Comparison of ENCODE assay signal across 1 cellular context in the genomic region with DNA sequence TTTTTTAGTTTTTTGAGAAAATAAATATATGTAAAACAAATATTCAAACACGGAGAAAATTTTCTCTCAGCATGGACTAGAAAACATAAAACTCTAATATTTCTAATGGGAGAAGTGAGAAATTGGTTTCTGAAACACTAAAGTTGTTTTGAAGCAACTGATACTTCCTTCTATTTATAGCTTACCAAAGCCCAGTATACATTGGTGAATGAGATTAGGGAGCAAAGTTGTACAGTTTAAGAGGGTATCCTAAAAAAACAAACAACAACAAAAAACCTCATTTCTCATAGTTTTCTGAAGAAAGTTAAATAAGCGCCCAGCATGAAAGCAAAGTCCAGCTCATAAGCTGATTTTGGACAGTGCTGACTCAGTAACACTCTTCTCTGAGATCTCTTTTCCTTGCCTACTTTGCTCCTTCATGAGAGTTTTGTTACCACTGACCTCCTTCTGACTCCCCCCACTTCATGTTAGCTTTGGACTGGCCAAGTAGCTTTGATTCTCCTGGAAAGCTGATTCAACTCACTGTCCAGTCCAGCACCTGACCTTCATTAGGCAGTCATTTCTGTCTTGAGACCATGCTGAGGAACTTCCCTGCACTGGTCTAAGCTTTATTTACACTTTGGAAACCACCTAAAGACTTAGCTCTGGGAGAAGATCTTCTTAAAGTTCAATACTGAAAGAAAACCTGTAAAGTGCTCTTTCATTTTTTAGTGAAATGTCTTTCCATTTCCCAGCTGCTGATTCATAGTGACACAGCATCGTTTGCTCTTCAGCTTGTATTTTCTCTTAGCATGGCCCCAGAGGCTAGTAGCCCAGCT.
A peak's percentile ranks its signal among the peaks of the same experiment; 100 is the strongest.
TF ChIP-seq lines count a peak whose summit lies in the region.

No MANE protein-coding gene starts in this region.

TF ChIP-seq in GM12878, 131 proteins besides CTCF, POLR2A, EP300 and RAD21 (continued from another document and continues in another):
- TF ChIP-seq, protein P1, sequence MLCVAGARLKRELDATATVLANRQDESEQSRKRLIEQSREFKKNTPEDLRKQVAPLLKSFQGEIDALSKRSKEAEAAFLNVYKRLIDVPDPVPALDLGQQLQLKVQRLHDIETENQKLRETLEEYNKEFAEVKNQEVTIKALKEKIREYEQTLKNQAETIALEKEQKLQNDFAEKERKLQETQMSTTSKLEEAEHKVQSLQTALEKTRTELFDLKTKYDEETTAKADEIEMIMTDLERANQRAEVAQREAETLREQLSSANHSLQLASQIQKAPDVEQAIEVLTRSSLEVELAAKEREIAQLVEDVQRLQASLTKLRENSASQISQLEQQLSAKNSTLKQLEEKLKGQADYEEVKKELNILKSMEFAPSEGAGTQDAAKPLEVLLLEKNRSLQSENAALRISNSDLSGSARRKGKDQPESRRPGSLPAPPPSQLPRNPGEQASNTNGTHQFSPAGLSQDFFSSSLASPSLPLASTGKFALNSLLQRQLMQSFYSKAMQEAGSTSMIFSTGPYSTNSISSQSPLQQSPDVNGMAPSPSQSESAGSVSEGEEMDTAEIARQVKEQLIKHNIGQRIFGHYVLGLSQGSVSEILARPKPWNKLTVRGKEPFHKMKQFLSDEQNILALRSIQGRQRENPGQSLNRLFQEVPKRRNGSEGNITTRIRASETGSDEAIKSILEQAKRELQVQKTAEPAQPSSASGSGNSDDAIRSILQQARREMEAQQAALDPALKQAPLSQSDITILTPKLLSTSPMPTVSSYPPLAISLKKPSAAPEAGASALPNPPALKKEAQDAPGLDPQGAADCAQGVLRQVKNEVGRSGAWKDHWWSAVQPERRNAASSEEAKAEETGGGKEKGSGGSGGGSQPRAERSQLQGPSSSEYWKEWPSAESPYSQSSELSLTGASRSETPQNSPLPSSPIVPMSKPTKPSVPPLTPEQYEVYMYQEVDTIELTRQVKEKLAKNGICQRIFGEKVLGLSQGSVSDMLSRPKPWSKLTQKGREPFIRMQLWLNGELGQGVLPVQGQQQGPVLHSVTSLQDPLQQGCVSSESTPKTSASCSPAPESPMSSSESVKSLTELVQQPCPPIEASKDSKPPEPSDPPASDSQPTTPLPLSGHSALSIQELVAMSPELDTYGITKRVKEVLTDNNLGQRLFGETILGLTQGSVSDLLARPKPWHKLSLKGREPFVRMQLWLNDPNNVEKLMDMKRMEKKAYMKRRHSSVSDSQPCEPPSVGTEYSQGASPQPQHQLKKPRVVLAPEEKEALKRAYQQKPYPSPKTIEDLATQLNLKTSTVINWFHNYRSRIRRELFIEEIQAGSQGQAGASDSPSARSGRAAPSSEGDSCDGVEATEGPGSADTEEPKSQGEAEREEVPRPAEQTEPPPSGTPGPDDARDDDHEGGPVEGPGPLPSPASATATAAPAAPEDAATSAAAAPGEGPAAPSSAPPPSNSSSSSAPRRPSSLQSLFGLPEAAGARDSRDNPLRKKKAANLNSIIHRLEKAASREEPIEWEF (IDR thresholded peaks at IDR 0.05; ENCODE audit: insufficient replicate concordance, low read depth, low read length) = peak; percentile 80
- TF ChIP-seq JUNB (IDR thresholded peaks at IDR 0.05) = peak; percentile 72; the same call in 1 of the 2 replicates
- TF ChIP-seq EED (IDR thresholded peaks at IDR 0.05; ENCODE audit: low read depth) = peak; percentile 60
- 0 out of 2 replicates have a peak, but pooled peaks have one; percentile 64 for TF ChIP-seq TCF12 (IDR thresholded peaks at IDR 0.05; ENCODE audit: low read depth, low read length)
- TF ChIP-seq NFIC (IDR thresholded peaks at IDR 0.05; ENCODE audit: low read depth, low read length) = peak; percentile 86
- TF ChIP-seq NFXL1 (IDR thresholded peaks at IDR 0.05; ENCODE audit: borderline replicate concordance) = no peak
- peak; percentile 67 to 73 for TF ChIP-seq BHLHE40 (IDR thresholded peaks at IDR 0.05; ENCODE audit: borderline replicate concordance in 1 of 2, low read depth in 2 of 2, low read length in 1 of 2)
- TF ChIP-seq JUND (IDR thresholded peaks at IDR 0.05; ENCODE audit: low read depth, low read length) = peak; percentile 32; the same call in 1 of the 2 replicates
- peak; percentile 65 for TF ChIP-seq IKZF1 (conservative IDR thresholded peaks at IDR 0.05)
- TF ChIP-seq CREM (IDR thresholded peaks at IDR 0.05; ENCODE audit: low read depth) = peak; percentile 41; the same call in 1 of the 2 replicates
- TF ChIP-seq BMI1 (IDR thresholded peaks at IDR 0.05; ENCODE audit: borderline replicate concordance) = 0 out of 2 replicates have a peak, but pooled peaks have one; percentile 36
- TF ChIP-seq TBL1XR1 (IDR thresholded peaks at IDR 0.05; ENCODE audit: low read depth, low read length) = 0 out of 2 replicates have a peak, but pooled peaks have one; percentile 57
- TF ChIP-seq ETV6 (conservative IDR thresholded peaks at IDR 0.05 in 1 of 2, IDR thresholded peaks at IDR 0.05 in 1 of 2; ENCODE audit: borderline replicate concordance in 1 of 2, low read depth in 1 of 2) = peak in 1 of 2 experiments; percentile 53; a peak in 1 of 4 replicates
- TF ChIP-seq MEF2A (IDR thresholded peaks at IDR 0.05; ENCODE audit: insufficient read depth, low read depth, low read length) = peak; percentile 74
- TF ChIP-seq SIX5 (IDR thresholded peaks at IDR 0.05; ENCODE audit: low read depth, low read length, severe bottlenecking) = no peak
- peak; percentile 73 for TF ChIP-seq MTA2 (IDR thresholded peaks at IDR 0.05; ENCODE audit: low read depth)
- TF ChIP-seq FOXM1 (IDR thresholded peaks at IDR 0.05; ENCODE audit: low read depth, low read length) = peak; percentile 87; the same call in 1 of the 2 replicates
- peak; percentile 68 for TF ChIP-seq RUNX3 (IDR thresholded peaks at IDR 0.05; ENCODE audit: low read length)
- TF ChIP-seq NBN (IDR thresholded peaks at IDR 0.05) = 0 out of 2 replicates have a peak, but pooled peaks have one; percentile 24
- TF ChIP-seq MEF2B (IDR thresholded peaks at IDR 0.05; ENCODE audit: partially characterized antibody, poor library complexity, severe bottlenecking) = peak; percentile 49
- peak; percentile 36; the same call in 1 of the 2 replicates for TF ChIP-seq RAD51 (IDR thresholded peaks at IDR 0.05)
- peak; percentile 42; the same call in 1 of the 2 replicates for TF ChIP-seq CBFB (IDR thresholded peaks at IDR 0.05; ENCODE audit: low read depth)
- TF ChIP-seq CHD4 (IDR thresholded peaks at IDR 0.05) = 0 out of 2 replicates have a peak, but pooled peaks have one; percentile 53
- TF ChIP-seq BCL11A (IDR thresholded peaks at IDR 0.05; ENCODE audit: low read depth, low read length) = peak; percentile 64
- TF ChIP-seq, protein P2, sequence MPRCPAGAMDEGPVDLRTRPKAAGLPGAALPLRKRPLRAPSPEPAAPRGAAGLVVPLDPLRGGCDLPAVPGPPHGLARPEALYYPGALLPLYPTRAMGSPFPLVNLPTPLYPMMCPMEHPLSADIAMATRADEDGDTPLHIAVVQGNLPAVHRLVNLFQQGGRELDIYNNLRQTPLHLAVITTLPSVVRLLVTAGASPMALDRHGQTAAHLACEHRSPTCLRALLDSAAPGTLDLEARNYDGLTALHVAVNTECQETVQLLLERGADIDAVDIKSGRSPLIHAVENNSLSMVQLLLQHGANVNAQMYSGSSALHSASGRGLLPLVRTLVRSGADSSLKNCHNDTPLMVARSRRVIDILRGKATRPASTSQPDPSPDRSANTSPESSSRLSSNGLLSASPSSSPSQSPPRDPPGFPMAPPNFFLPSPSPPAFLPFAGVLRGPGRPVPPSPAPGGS (IDR thresholded peaks at IDR 0.05; ENCODE audit: borderline replicate concordance, insufficient read depth, low read depth, low read length, poor library complexity, severe bottlenecking) = peak; percentile 18
- no peak; the same call in 1 of the 2 replicates for TF ChIP-seq MTA3 (IDR thresholded peaks at IDR 0.05; ENCODE audit: borderline replicate concordance, low read length)
- TF ChIP-seq STAT3 (IDR thresholded peaks at IDR 0.05; ENCODE audit: low read depth, low read length) = no peak
- no peak for TF ChIP-seq SMAD5 (IDR thresholded peaks at IDR 0.05; ENCODE audit: low read depth)
- peak; percentile 72; the same call in 1 of the 2 replicates for TF ChIP-seq IRF4 (IDR thresholded peaks at IDR 0.05; ENCODE audit: low read depth, low read length)
- no peak for TF ChIP-seq ZSCAN29 (IDR thresholded peaks at IDR 0.05)
- TF ChIP-seq, protein P3, sequence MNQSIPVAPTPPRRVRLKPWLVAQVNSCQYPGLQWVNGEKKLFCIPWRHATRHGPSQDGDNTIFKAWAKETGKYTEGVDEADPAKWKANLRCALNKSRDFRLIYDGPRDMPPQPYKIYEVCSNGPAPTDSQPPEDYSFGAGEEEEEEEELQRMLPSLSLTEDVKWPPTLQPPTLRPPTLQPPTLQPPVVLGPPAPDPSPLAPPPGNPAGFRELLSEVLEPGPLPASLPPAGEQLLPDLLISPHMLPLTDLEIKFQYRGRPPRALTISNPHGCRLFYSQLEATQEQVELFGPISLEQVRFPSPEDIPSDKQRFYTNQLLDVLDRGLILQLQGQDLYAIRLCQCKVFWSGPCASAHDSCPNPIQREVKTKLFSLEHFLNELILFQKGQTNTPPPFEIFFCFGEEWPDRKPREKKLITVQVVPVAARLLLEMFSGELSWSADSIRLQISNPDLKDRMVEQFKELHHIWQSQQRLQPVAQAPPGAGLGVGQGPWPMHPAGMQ (IDR thresholded peaks at IDR 0.05; ENCODE audit: borderline replicate concordance) = no peak
- TF ChIP-seq DPF2 (IDR thresholded peaks at IDR 0.05) = peak; percentile 84
- TF ChIP-seq YY1 (IDR thresholded peaks at IDR 0.05; ENCODE audit: low read depth, low read length) = peak; percentile 40; the same call in 1 of the 2 replicates
- TF ChIP-seq, protein P4, sequence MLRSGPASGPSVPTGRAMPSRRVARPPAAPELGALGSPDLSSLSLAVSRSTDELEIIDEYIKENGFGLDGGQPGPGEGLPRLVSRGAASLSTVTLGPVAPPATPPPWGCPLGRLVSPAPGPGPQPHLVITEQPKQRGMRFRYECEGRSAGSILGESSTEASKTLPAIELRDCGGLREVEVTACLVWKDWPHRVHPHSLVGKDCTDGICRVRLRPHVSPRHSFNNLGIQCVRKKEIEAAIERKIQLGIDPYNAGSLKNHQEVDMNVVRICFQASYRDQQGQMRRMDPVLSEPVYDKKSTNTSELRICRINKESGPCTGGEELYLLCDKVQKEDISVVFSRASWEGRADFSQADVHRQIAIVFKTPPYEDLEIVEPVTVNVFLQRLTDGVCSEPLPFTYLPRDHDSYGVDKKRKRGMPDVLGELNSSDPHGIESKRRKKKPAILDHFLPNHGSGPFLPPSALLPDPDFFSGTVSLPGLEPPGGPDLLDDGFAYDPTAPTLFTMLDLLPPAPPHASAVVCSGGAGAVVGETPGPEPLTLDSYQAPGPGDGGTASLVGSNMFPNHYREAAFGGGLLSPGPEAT (IDR thresholded peaks at IDR 0.05; ENCODE audit: low read depth) = peak; percentile 90
- peak; percentile 44; the same call in 1 of the 2 replicates for TF ChIP-seq CREB1 (IDR thresholded peaks at IDR 0.05; ENCODE audit: low read depth)
- peak; percentile 57; the same call in 1 of the 2 replicates for TF ChIP-seq GATAD2B (conservative IDR thresholded peaks at IDR 0.05; ENCODE audit: low read depth)
- TF ChIP-seq, protein P5, sequence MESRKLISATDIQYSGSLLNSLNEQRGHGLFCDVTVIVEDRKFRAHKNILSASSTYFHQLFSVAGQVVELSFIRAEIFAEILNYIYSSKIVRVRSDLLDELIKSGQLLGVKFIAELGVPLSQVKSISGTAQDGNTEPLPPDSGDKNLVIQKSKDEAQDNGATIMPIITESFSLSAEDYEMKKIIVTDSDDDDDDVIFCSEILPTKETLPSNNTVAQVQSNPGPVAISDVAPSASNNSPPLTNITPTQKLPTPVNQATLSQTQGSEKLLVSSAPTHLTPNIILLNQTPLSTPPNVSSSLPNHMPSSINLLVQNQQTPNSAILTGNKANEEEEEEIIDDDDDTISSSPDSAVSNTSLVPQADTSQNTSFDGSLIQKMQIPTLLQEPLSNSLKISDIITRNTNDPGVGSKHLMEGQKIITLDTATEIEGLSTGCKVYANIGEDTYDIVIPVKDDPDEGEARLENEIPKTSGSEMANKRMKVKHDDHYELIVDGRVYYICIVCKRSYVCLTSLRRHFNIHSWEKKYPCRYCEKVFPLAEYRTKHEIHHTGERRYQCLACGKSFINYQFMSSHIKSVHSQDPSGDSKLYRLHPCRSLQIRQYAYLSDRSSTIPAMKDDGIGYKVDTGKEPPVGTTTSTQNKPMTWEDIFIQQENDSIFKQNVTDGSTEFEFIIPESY (IDR thresholded peaks at IDR 0.05) = no peak
- TF ChIP-seq IKZF2 (IDR thresholded peaks at IDR 0.05) = peak; percentile 75 to 80
- TF ChIP-seq CBX5 (IDR thresholded peaks at IDR 0.05; ENCODE audit: low read depth) = peak; percentile 61
- no peak for TF ChIP-seq BRCA1 (IDR thresholded peaks at IDR 0.05; ENCODE audit: low read depth, low read length)
- TF ChIP-seq SP1 (IDR thresholded peaks at IDR 0.05; ENCODE audit: low read depth, low read length) = peak; percentile 48
- TF ChIP-seq, protein P6, sequence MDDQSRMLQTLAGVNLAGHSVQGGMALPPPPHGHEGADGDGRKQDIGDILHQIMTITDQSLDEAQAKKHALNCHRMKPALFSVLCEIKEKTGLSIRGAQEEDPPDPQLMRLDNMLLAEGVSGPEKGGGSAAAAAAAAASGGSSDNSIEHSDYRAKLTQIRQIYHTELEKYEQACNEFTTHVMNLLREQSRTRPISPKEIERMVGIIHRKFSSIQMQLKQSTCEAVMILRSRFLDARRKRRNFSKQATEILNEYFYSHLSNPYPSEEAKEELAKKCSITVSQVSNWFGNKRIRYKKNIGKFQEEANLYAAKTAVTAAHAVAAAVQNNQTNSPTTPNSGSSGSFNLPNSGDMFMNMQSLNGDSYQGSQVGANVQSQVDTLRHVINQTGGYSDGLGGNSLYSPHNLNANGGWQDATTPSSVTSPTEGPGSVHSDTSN (IDR thresholded peaks at IDR 0.05; ENCODE audit: insufficient replicate concordance, low read depth, low read length) = no peak
- TF ChIP-seq, protein P7, sequence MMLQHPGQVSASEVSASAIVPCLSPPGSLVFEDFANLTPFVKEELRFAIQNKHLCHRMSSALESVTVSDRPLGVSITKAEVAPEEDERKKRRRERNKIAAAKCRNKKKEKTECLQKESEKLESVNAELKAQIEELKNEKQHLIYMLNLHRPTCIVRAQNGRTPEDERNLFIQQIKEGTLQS (IDR thresholded peaks at IDR 0.05; ENCODE audit: borderline replicate concordance, extremely low read depth, low read depth, low read length) = no peak
- 0 out of 2 replicates have a peak, but pooled peaks have one; percentile 50 for TF ChIP-seq MXI1 (IDR thresholded peaks at IDR 0.05; ENCODE audit: low read depth, low read length)
- TF ChIP-seq SPI1 (IDR thresholded peaks at IDR 0.05; ENCODE audit: borderline replicate concordance, insufficient read depth, low read depth, low read length) = peak; percentile 15
- TF ChIP-seq SMC3 (IDR thresholded peaks at IDR 0.05; ENCODE audit: borderline replicate concordance, low read length) = 0 out of 2 replicates have a peak, but pooled peaks have one; percentile 8
- TF ChIP-seq SMARCA5 (IDR thresholded peaks at IDR 0.05) = 0 out of 2 replicates have a peak, but pooled peaks have one; percentile 20
- TF ChIP-seq POLR2AphosphoS5 (IDR thresholded peaks at IDR 0.05; ENCODE audit: low read length) = peak; percentile 71; the same call in 1 of the 2 replicates
- 0 out of 2 replicates have a peak, but pooled peaks have one; percentile 21 for TF ChIP-seq NR2F1 (conservative IDR thresholded peaks at IDR 0.05)
- no peak for TF ChIP-seq KAT2A (conservative IDR thresholded peaks at IDR 0.05; ENCODE audit: control insufficient read depth, low read depth, low read length)
